Comparison of ENCODE assay signal across 6 cellular contexts in genomic region chr18:35108088-35108487, GRCh38.
DNase-seq lines count a peak whose midpoint lies in the region; ATAC-seq and TF ChIP-seq lines count a peak whose summit lies in the region.
"Not testable (repeated sequence)": the region's sequence is repeated elsewhere in the genome, so short reads cannot be mapped to it uniquely, and the experiment has no call there.

No MANE protein-coding gene starts in this region.

- peaks cover 16% of the 10 kb centered on the region for H3K4me1 Mint-ChIP-seq in CD4-positive, alpha-beta T cell (ENCODE audit: low read depth)
- H3K4me1 Mint-ChIP-seq in IgD-negative memory B cell: peaks cover 36 to 38% (median 38%) of the 10 kb centered on the region in 3 donors
- H3K4me1 Mint-ChIP-seq in activated T-cell treated with anti-CD3 and anti-CD28 coated beads, Interleukin-2, amount 50 U/mL, for 24 hours (ENCODE audit: low read depth): peaks cover 71% of the 10 kb centered on the region
- peaks cover 56% of the 10 kb centered on the region for H3K4me1 Mint-ChIP-seq in central memory CD8-positive, alpha-beta T cell
- peaks cover 20 to 80% (median 58%) of the 10 kb centered on the region in 4 donors for H3K4me1 Mint-ChIP-seq in naive thymus-derived CD8-positive, alpha-beta T cell
- H3K4me1 Mint-ChIP-seq in stimulated activated naive CD8-positive, alpha-beta T cell treated with anti-CD3 and anti-CD28 coated beads, Interleukin-15, Interleukin-2, amounts not matched to agents 100 ng/mL and 50 ng/mL, for 24 hours (ENCODE audit: low read depth): peaks cover 51% of the 10 kb centered on the region

- not testable (repeated sequence) for ATAC-seq in CD4-positive, alpha-beta T cell (ENCODE audit: poor library complexity); central memory CD8-positive, alpha-beta T cell (replicated peaks; ENCODE audit: extremely low read depth, poor library complexity, severe bottlenecking); naive thymus-derived CD8-positive, alpha-beta T cell

- H3K9me3 ChIP-seq in CD4-positive, alpha-beta T cell (ENCODE audit: control insufficient read depth, low read length): not testable (repeated sequence)

- H3K4me3 Mint-ChIP-seq in CD4-positive, alpha-beta T cell; IgD-negative memory B cell; activated T-cell treated with anti-CD3 and anti-CD28 coated beads, Interleukin-2, amount 50 U/mL, for 24 hours; central memory CD8-positive, alpha-beta T cell; naive thymus-derived CD8-positive, alpha-beta T cell; stimulated activated naive CD8-positive, alpha-beta T cell treated with anti-CD3 and anti-CD28 coated beads, Interleukin-15, Interleukin-2, amounts not matched to agents 100 ng/mL and 50 ng/mL, for 24 hours: not testable (repeated sequence)

- TF ChIP-seq CTCF in CD4-positive, alpha-beta T cell (IDR thresholded peaks at IDR 0.05): not testable (repeated sequence)

- intact Hi-C loops in CD4-positive, alpha-beta T cell (cut with DNase I, micrococcal nuclease): loop anchor here in 1 of 2 experiments (5.0 kb wide), 2 partner anchors 66 to 81 kb away; partner anchors contain the start of gene MAPRE2

- H3K9me3 Mint-ChIP-seq in CD4-positive, alpha-beta T cell; IgD-negative memory B cell; activated T-cell treated with anti-CD3 and anti-CD28 coated beads, Interleukin-2, amount 50 U/mL, for 24 hours; central memory CD8-positive, alpha-beta T cell; naive thymus-derived CD8-positive, alpha-beta T cell; stimulated activated naive CD8-positive, alpha-beta T cell treated with anti-CD3 and anti-CD28 coated beads, Interleukin-15, Interleukin-2, amounts not matched to agents 100 ng/mL and 50 ng/mL, for 24 hours: not testable (repeated sequence)

- not testable (repeated sequence) for H3K27me3 ChIP-seq in CD4-positive, alpha-beta T cell (ENCODE audit: control insufficient read depth, insufficient read depth, low read length)

- not testable (repeated sequence) for H3K27ac ChIP-seq in CD4-positive, alpha-beta T cell (ENCODE audit: low read depth, low read length)

- not testable (repeated sequence) for DNase-seq in CD4-positive, alpha-beta T cell; activated T-cell treated with anti-CD3 and anti-CD28 coated beads, Interleukin-2, amount 50 U/mL, for 24 hours; central memory CD8-positive, alpha-beta T cell (ENCODE audit: low spot score in 2 of 2); naive thymus-derived CD8-positive, alpha-beta T cell

- CTCF ChIA-PET in CD4-positive, alpha-beta T cell (lab: Charles Lee): not testable (repeated sequence)

- H3K27me3 Mint-ChIP-seq in CD4-positive, alpha-beta T cell; IgD-negative memory B cell; activated T-cell treated with anti-CD3 and anti-CD28 coated beads, Interleukin-2, amount 50 U/mL, for 24 hours; central memory CD8-positive, alpha-beta T cell; naive thymus-derived CD8-positive, alpha-beta T cell; stimulated activated naive CD8-positive, alpha-beta T cell treated with anti-CD3 and anti-CD28 coated beads, Interleukin-15, Interleukin-2, amounts not matched to agents 100 ng/mL and 50 ng/mL, for 24 hours: not testable (repeated sequence)

- peaks cover 54% of the 10 kb centered on the region for H3K36me3 Mint-ChIP-seq in CD4-positive, alpha-beta T cell (ENCODE audit: low read depth)
- peaks cover 27% of the 10 kb centered on the region for H3K36me3 Mint-ChIP-seq in IgD-negative memory B cell
- H3K36me3 Mint-ChIP-seq in activated T-cell treated with anti-CD3 and anti-CD28 coated beads, Interleukin-2, amount 50 U/mL, for 24 hours (ENCODE audit: low read depth): peaks cover 46% of the 10 kb centered on the region
- H3K36me3 Mint-ChIP-seq in central memory CD8-positive, alpha-beta T cell (ENCODE audit: insufficient read depth): not testable (repeated sequence)
- peaks cover 0 to 32% (median 30%) of the 10 kb centered on the region in 3 donors for H3K36me3 Mint-ChIP-seq in naive thymus-derived CD8-positive, alpha-beta T cell
- H3K36me3 Mint-ChIP-seq in stimulated activated naive CD8-positive, alpha-beta T cell treated with anti-CD3 and anti-CD28 coated beads, Interleukin-15, Interleukin-2, amounts not matched to agents 100 ng/mL and 50 ng/mL, for 24 hours (ENCODE audit: low read depth): peaks cover 49% of the 10 kb centered on the region

- POLR2A ChIA-PET in CD4-positive, alpha-beta T cell (lab: Charles Lee); naive thymus-derived CD8-positive, alpha-beta T cell (lab: Charles Lee): not testable (repeated sequence)

- H3K27ac Mint-ChIP-seq in CD4-positive, alpha-beta T cell: peak overlapping the region; percentile 13
- H3K27ac Mint-ChIP-seq in IgD-negative memory B cell: peak overlapping the region in 2 of 3 donors; percentile 26 to 66
- peak overlapping the region; percentile 51 for H3K27ac Mint-ChIP-seq in activated T-cell treated with anti-CD3 and anti-CD28 coated beads, Interleukin-2, amount 50 U/mL, for 24 hours
- H3K27ac Mint-ChIP-seq in central memory CD8-positive, alpha-beta T cell (ENCODE audit: low read depth): peak overlapping the region; percentile 54
- peak overlapping the region in 6 of 10 donors; percentile 50 to 95 (median 81) for H3K27ac Mint-ChIP-seq in naive thymus-derived CD8-positive, alpha-beta T cell
- peak overlapping the region; percentile 68 for H3K27ac Mint-ChIP-seq in stimulated activated naive CD8-positive, alpha-beta T cell treated with anti-CD3 and anti-CD28 coated beads, Interleukin-15, Interleukin-2, amounts not matched to agents 100 ng/mL and 50 ng/mL, for 24 hours

Comparison
In these comparisons a context has a peak if more than half of its experiments do, and no peak if none do; other contexts are left out.
1. H3K27ac Mint-ChIP-seq: peak in every context shown above with its lines; median percentile 81 in naive thymus-derived CD8-positive, alpha-beta T cell; 68 in stimulated activated naive CD8-positive, alpha-beta T cell treated with anti-CD3 and anti-CD28 coated beads, Interleukin-15, Interleukin-2, amounts not matched to agents 100 ng/mL and 50 ng/mL, for 24 hours; 54 in central memory CD8-positive, alpha-beta T cell; 51 in activated T-cell treated with anti-CD3 and anti-CD28 coated beads, Interleukin-2, amount 50 U/mL, for 24 hours; 46 in IgD-negative memory B cell; 13 in CD4-positive, alpha-beta T cell.